9 cellular contexts compared by ENCODE assay signal in the genomic region with DNA sequence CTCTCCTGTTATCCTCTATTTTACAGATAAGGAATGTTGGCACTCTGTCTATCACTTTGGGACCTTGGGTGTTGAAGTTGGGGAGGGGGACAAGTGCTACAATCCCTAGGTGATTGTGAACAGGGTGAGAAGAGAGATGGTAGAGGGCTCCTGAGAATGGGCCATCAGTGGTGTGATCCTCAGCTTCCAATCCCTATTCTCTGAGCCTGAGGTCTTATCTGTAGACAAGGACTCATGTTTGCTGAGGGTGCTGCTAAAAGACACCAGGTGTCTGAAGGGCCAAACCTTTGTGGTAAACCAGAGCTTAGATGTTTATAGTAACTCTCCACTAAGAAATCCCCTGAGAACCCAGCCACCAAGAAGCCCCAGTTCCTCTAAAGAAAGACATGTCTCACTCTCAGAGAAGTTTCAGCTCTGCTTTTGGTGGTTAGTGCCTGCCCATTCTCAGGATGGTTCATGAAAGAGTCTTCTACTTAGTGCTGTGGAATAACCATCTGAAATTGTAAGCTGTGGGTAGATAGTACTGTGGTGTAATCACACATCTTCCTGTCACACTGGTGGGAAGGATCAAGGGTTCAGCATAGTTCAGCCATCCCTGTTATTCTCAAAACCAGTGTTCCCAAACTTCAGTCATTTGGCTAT. TPM values are rescaled to one million over a fixed set of nuclear protein-coding genes. Genes with fewer than 3 reads are reported as not detected.
DNase-seq lines count a peak whose midpoint lies in the region; ATAC-seq and TF ChIP-seq lines count a peak whose summit lies in the region.
"Had no signal": no experiment of that assay in that cellular context is flagged by ENCODE, and none has a peak within 500 bp of the region (broad histone marks: within the 10 kb centered on the region; RNA-seq: fewer than 3 reads in every experiment).

No MANE protein-coding gene starts in this region.

- no peaks in the 10 kb centered on the region for H3K27me3 Mint-ChIP-seq in activated T-helper 17 cell treated with anti-CD3 and anti-CD28 coated beads, Interleukin-2, amount 50 U/mL, for 72 hours

- no peak overlapping the region for H3K27ac ChIP-seq in psoas muscle
- no peak overlapping the region for H3K27ac ChIP-seq in A673 (ENCODE audit: low read depth, low read length, poor library complexity, severe bottlenecking)

- H3K9me3 ChIP-seq in psoas muscle (no peaks in the 10 kb centered on the region), A673 (ENCODE audit: low read depth, low read length, poor library complexity, severe bottlenecking) (no peaks in the 10 kb centered on the region)

- DNase-seq in GM12864 (ENCODE audit: low read depth): peak; percentile 99
- DNase-seq in psoas muscle: no peak
- DNase-seq in NCI-H146 (lab: John Stamatoyannopoulos, UW): no peak
- DNase-seq in A673 (ENCODE audit: low spot score): no peak
- no peak for DNase-seq in COLO668 (lab: John Stamatoyannopoulos, UW; ENCODE audit: unreplicated experiment)
- DNase-seq: NCI-H187 treated with DMSO at 0.1 percent for 48 hours had no signal

- ATAC-seq in GM19372 (IDR thresholded peaks at IDR 0.05; ENCODE audit: low read depth, unreplicated experiment) (peak; percentile 76), HG03066 (IDR thresholded peaks at IDR 0.05; ENCODE audit: low read depth, unreplicated experiment) (peak; percentile 85), psoas muscle (no peak)
- ATAC-seq in activated T-helper 17 cell treated with anti-CD3 and anti-CD28 coated beads, Interleukin-2, amount 50 U/mL, for 72 hours (replicated peaks): peak; percentile 90

- no peaks in the 10 kb centered on the region for H3K9me3 Mint-ChIP-seq in activated T-helper 17 cell treated with anti-CD3 and anti-CD28 coated beads, Interleukin-2, amount 50 U/mL, for 72 hours

- H3K36me3 ChIP-seq in psoas muscle (ENCODE audit: insufficient read depth in 1 of 2, low read depth in 1 of 2): no peaks in the 10 kb centered on the region
- no peaks in the 10 kb centered on the region for H3K36me3 ChIP-seq in A673 (ENCODE audit: insufficient read depth, low read length, poor library complexity, severe bottlenecking)

- no peaks in the 10 kb centered on the region for H3K27me3 ChIP-seq in psoas muscle (ENCODE audit: insufficient read depth in 3 of 3, low read length in 2 of 3)
- no peaks in the 10 kb centered on the region for H3K27me3 ChIP-seq in A673 (replicated peaks; ENCODE audit: insufficient read depth, low read depth, low read length, poor library complexity)

- no peaks in the 10 kb centered on the region for H3K36me3 Mint-ChIP-seq in activated T-helper 17 cell treated with anti-CD3 and anti-CD28 coated beads, Interleukin-2, amount 50 U/mL, for 72 hours (ENCODE audit: low read depth)

- intact Hi-C loops in psoas muscle (cut with DNase I) (no loop called here), A673 (cut with micrococcal nuclease; ENCODE audit: unreplicated experiment) (no loop called here)

- POLR2A ChIA-PET in A673 (lab: Charles Lee; ENCODE audit: low non-redundant PET): no interaction called here

- CTCF ChIA-PET in A673 (lab: Charles Lee): no interaction called here

- peak overlapping the region; percentile 86 for H3K27ac Mint-ChIP-seq in activated T-helper 17 cell treated with anti-CD3 and anti-CD28 coated beads, Interleukin-2, amount 50 U/mL, for 72 hours

- H3K4me3 Mint-ChIP-seq in activated T-helper 17 cell treated with anti-CD3 and anti-CD28 coated beads, Interleukin-2, amount 50 U/mL, for 72 hours: peak overlapping the region; percentile 52

- H3K4me1 ChIP-seq in psoas muscle (no peaks in the 10 kb centered on the region), A673 (ENCODE audit: insufficient read depth, low read length, poor library complexity, severe bottlenecking) (no peaks in the 10 kb centered on the region)

- BruUV-seq in A673 (replicated peaks; lab: Mats Ljungman, UMichigan): no TSS peak

- peaks cover 27% of the 10 kb centered on the region for H3K4me1 Mint-ChIP-seq in activated T-helper 17 cell treated with anti-CD3 and anti-CD28 coated beads, Interleukin-2, amount 50 U/mL, for 72 hours

- TF ChIP-seq CTCF in GM12864 (IDR thresholded peaks at IDR 0.05; ENCODE audit: low read depth, low read length, missing control alignments) (no peak), psoas muscle (IDR thresholded peaks at IDR 0.05) (no peak), A673 (conservative IDR thresholded peaks at IDR 0.05; ENCODE audit: low read depth, low read length) (no peak)

- H3K4me3 ChIP-seq in GM12864 (ENCODE audit: low read depth, low read length) (no peak overlapping the region), psoas muscle (no peak overlapping the region), A673 (ENCODE audit: low read depth, low read length, poor library complexity, severe bottlenecking) (no peak overlapping the region)

RNA-seq across cellular contexts. Expression of a gene that starts 58.2 kb away (rescaled TPM):
- total RNA-seq in activated T-helper 17 cell treated with anti-CD3 and anti-CD28 coated beads, Interleukin-2, amount 50 U/mL, for 72 hours: under 1 TPM in 1 of 2 donors, not detected in 1; 0.06 TPM
- total RNA-seq in psoas muscle (under 1 TPM in 3 of 4 donors, not detected in 1; 0.07 to 0.94 (median 0.40) TPM), A673 (2021) (not detected in 2 replicates)
- under 1 TPM; 0.04 to 0.23 (median 0.05) TPM for polyA plus RNA-seq in psoas muscle

Comparison
In these comparisons a context has a peak if more than half of its experiments do, and no peak if none do; other contexts are left out.
1. ATAC-seq: peak in GM19372 (single experiment), HG03066 (single experiment) and activated T-helper 17 cell treated with anti-CD3 and anti-CD28 coated beads, Interleukin-2, amount 50 U/mL, for 72 hours (single experiment); none in psoas muscle (0 of 4).